In the genomic region with DNA sequence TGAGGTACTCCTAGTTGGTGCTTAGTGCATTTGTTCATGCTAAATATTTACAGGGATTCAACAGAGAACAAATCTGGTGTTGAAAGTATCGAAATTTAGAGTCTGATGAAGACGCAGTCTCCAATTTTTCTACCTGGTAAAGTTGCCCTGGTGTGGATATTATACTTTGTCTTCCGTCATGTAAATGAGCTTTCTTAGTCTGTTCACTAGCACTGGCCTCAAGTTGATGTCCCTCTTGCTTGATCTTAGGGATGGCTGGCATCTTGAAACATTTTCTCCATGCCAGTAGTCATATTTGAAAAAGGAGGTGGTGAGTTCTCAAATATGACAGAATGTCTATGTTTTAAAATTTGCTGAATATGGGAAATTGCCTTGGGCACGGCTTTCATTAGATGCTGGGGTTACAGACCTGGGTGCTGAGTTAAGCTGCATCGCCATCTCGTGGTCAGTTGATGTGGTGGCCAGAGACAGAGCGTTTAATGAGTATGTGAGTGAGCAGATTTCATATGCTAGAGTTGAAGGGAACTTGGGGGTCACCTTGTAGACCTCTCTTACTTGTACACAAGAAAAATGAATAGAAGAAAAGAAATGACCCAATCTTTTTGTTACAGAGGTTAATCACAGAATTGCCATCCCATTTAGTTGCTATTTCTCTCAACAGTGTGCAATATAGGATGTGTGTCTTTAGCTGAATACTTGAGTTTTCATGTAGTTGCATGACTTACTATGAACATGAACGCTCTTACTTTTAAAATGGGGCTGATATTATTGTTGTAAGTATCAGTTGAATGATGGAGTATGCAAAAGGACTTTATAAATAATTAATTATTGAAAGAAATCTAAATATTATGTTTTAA, we compare ENCODE assay signal across 8 cellular contexts.
A peak's percentile ranks its signal among the peaks of the same experiment; 100 is the strongest.
DNase-seq lines count a peak whose midpoint lies in the region; ATAC-seq and TF ChIP-seq lines count a peak whose summit lies in the region.

No MANE protein-coding gene starts in this region.

- H3K27me3 Mint-ChIP-seq in nephron progenitor cell (ENCODE audit: low read depth, poor library complexity), result no peaks in the 10 kb centered on the region

- TF ChIP-seq CTCF in fibroblast of pulmonary artery (IDR thresholded peaks at IDR 0.05; ENCODE audit: low read length, missing control alignments), result peak; percentile 97
- TF ChIP-seq CTCF in nephron progenitor cell (IDR thresholded peaks at IDR 0.05), result peak; percentile 83
- peak; percentile 25 to 72 (median 64) for TF ChIP-seq CTCF in upper lobe of left lung (IDR thresholded peaks at IDR 0.05)

- peaks cover 7% of the 10 kb centered on the region for H3K9me3 Mint-ChIP-seq in nephron progenitor cell

- no peak for TF ChIP-seq EP300 in upper lobe of left lung (IDR thresholded peaks at IDR 0.05)

- no peak overlapping the region for H3K27ac Mint-ChIP-seq in nephron progenitor cell

- no peak overlapping the region for H3K4me3 ChIP-seq in fibroblast of pulmonary artery (replicated peaks; ENCODE audit: low read depth, low read length)
- H3K4me3 ChIP-seq in upper lobe of left lung, result no peak overlapping the region

- H3K4me1 ChIP-seq in upper lobe of left lung, result no peaks in the 10 kb centered on the region

- no peaks in the 10 kb centered on the region for H3K27me3 ChIP-seq in upper lobe of left lung

- H3K4me3 Mint-ChIP-seq in nephron progenitor cell, result no peak overlapping the region

- peaks cover 11% of the 10 kb centered on the region for H3K4me1 Mint-ChIP-seq in nephron progenitor cell

- TF ChIP-seq POLR2A in upper lobe of left lung (IDR thresholded peaks at IDR 0.05), result no peak

- H3K36me3 ChIP-seq in upper lobe of left lung, result no peaks in the 10 kb centered on the region

- DNase-seq in DMS 273 (lab: John Stamatoyannopoulos, UW; ENCODE audit: unreplicated experiment) (peak; percentile 78), NCI-H82 treated with DMSO at 0.1 percent for 48 hours (lab: John Stamatoyannopoulos, UW; ENCODE audit: unreplicated experiment) (peak; percentile 47), fibroblast of pulmonary artery (ENCODE audit: low read depth) (peak; percentile 88), nephron progenitor cell (peak; percentile 62), upper lobe of left lung (peak in 1 of 2 donors; percentile 61)
- peak; percentile 32 for DNase-seq in activated T-cell treated with anti-CD3 and anti-CD28 coated beads, Interleukin-2, amount 50 U/mL, for 1 hour

- ATAC-seq in GM19452 (IDR thresholded peaks at IDR 0.05; ENCODE audit: unreplicated experiment), result peak; percentile 96
- ATAC-seq in HG03460 (IDR thresholded peaks at IDR 0.05; ENCODE audit: unreplicated experiment), result peak; percentile 84
- ATAC-seq in upper lobe of left lung (ENCODE audit: low FRiP score in 2 of 2), result peak; percentile 83 to 93

- no peaks in the 10 kb centered on the region for H3K9me3 ChIP-seq in upper lobe of left lung

- WGBS in upper lobe of left lung, 2 donors, result 34% methylated on average over 8 of the region's 8 CpGs

- no peaks in the 10 kb centered on the region for H3K36me3 Mint-ChIP-seq in nephron progenitor cell (ENCODE audit: low read depth)

- no peak overlapping the region for H3K27ac ChIP-seq in upper lobe of left lung
